In genomic region chr6:155177369-155177961, GRCh38 we compare ENCODE assay signal across 8 cellular contexts.
A peak's percentile ranks its signal among the peaks of the same experiment; 100 is the strongest.
DNase-seq lines count a peak whose midpoint lies in the region; ATAC-seq, FAIRE-seq and TF ChIP-seq lines count a peak whose summit lies in the region.

No MANE protein-coding gene starts in this region.

- H3K14ac ChIP-seq in H1 (ENCODE audit: insufficient read length), result no peak overlapping the region

- peaks cover 0 to 9% (median 2%) of the 10 kb centered on the region in 4 experiments; a peak in 6 of 8 replicates for H3K36me3 ChIP-seq in H1 (ENCODE audit: control insufficient read depth in 2 of 4, insufficient read depth in 4 of 4, low read length in 3 of 4)

- no peaks in the 10 kb centered on the region for H4K20me1 ChIP-seq in H1 (replicated peaks in 1 of 2; ENCODE audit: control insufficient read depth in 1 of 2, insufficient read depth in 2 of 2, low read length in 2 of 2)

- DNase-seq in AML-193 (lab: John Stamatoyannopoulos, UW) (peak; percentile 84 to 90), NCI-H1092 treated with DMSO at 0.1 percent for 48 hours (lab: John Stamatoyannopoulos, UW) (peak; percentile 68), H1 (ENCODE audit: low read depth in 1 of 2, low spot score in 2 of 2) (no peak), myocyte (ENCODE audit: low read depth) (peak; percentile 79)

- H2BK15ac ChIP-seq in H1 (ENCODE audit: low read length), result no peak overlapping the region

- no peak for TF ChIP-seq POLR2A in H1 (IDR thresholded peaks at IDR 0.05; ENCODE audit: control extremely low read depth in 1 of 2, low read depth in 2 of 2, low read length in 2 of 2)

- no peak overlapping the region for H3K18ac ChIP-seq in H1 (ENCODE audit: extremely low read depth, low read length)

- POLR2A ChIA-PET in H1 (lab: Charles Lee; ENCODE audit: partially characterized antibody), result interaction anchor here (2.4 kb wide), 1 partner anchor 70 kb away, joined by 8 read pairs; no protein-coding TSS in a partner anchor

- H4K5ac ChIP-seq in H1 (ENCODE audit: insufficient read length, low read depth, low read length), result no peak overlapping the region

- TF ChIP-seq RAD21 in H1 (IDR thresholded peaks at IDR 0.05 in 1 of 2, conservative IDR thresholded peaks at IDR 0.05 in 1 of 2; ENCODE audit: low read depth in 2 of 2, low read length in 2 of 2), result peak; percentile 60 to 65

- CTCF ChIA-PET in H1 (lab: Charles Lee; ENCODE audit: partially characterized antibody), result interaction anchor here (0.6 to 5.4 kb wide), 49 partner anchors 8 to 731 kb away, joined by 3 to 63 read pairs (median 4); no protein-coding TSS in a partner anchor

- no peak overlapping the region for H3K23ac ChIP-seq in H1 (ENCODE audit: insufficient read length)

- no peak overlapping the region for H3K4me2 ChIP-seq in H1 (ENCODE audit: insufficient read depth in 1 of 2, low read depth in 2 of 2, low read length in 2 of 2)

- no peak overlapping the region for H2BK20ac ChIP-seq in H1 (ENCODE audit: low read length)

- TF ChIP-seq CTCF in GM12874 (IDR thresholded peaks at IDR 0.05; ENCODE audit: insufficient read depth, low read depth, low read length) (peak; percentile 41; the same call in 1 of the 2 replicates), H1 (IDR thresholded peaks at IDR 0.05; ENCODE audit: control extremely low read depth in 1 of 3, insufficient read depth in 1 of 3, low read depth in 1 of 3, low read length in 3 of 3) (peak in 2 of 3 experiments; percentile 45 to 57; a peak in 2 of 4 replicates)

- TF ChIP-seq EP300 in H1 (IDR thresholded peaks at IDR 0.05; ENCODE audit: borderline replicate concordance in 1 of 2, low read depth in 2 of 2, low read length in 2 of 2), result no peak

- no peaks in the 10 kb centered on the region for H3K79me2 ChIP-seq in H1 (ENCODE audit: control insufficient read depth in 1 of 2, insufficient read depth in 2 of 2, low read length in 2 of 2)

- no peaks in the 10 kb centered on the region for H3K79me1 ChIP-seq in H1 (ENCODE audit: low read depth, low read length)

- WGBS in H1 (ENCODE audit: extremely low coverage in 1 of 2, insufficient coverage in 1 of 2, insufficient read length in 1 of 2, insufficient replicate concordance in 2 of 2, low coverage in 1 of 2, low lambda C conversion rate in 2 of 2, missing lambda C conversion rate in 1 of 2), 2 experiments, result 77% methylated on average over 4 of the region's 4 CpGs; no CpG with 5 or more reads in 1 of the 2 experiments

- H3K9ac ChIP-seq in H1 (replicated peaks in 1 of 4; ENCODE audit: extremely low read depth in 1 of 4, low read depth in 3 of 4, low read length in 3 of 4), result no peak overlapping the region

- no peaks in the 10 kb centered on the region for H3K27me3 ChIP-seq in H1 (replicated peaks in 1 of 4; ENCODE audit: control insufficient read depth in 3 of 4, extremely low read depth in 1 of 4, insufficient read depth in 3 of 4, low read length in 3 of 4)

- no peak overlapping the region for H2AFZ ChIP-seq in H1 (ENCODE audit: low read length)

- H2BK120ac ChIP-seq in H1 (replicated peaks; ENCODE audit: low read depth, low read length), result no peak overlapping the region

- H3K56ac ChIP-seq in H1 (replicated peaks; ENCODE audit: insufficient read length, low read depth, low read length), result no peak overlapping the region

- no peaks in the 10 kb centered on the region for H3K23me2 ChIP-seq in H1 (ENCODE audit: low read depth, low read length)

- H3K9me3 ChIP-seq in H1 (ENCODE audit: insufficient read depth in 2 of 2, low read depth in 1 of 2, low read length in 1 of 2), result no peaks in the 10 kb centered on the region

- H3K4me3 ChIP-seq in H1 (ENCODE audit: extremely low read depth in 1 of 4, insufficient read depth in 2 of 4, low read depth in 3 of 4, low read length in 4 of 4), result no peak overlapping the region

- no peak overlapping the region for H2BK5ac ChIP-seq in H1 (ENCODE audit: low read depth, low read length)

- FAIRE-seq in H1 (lab: Jason Lieb, UNC), result no peak

- H4K8ac ChIP-seq in H1 (ENCODE audit: extremely low read depth, insufficient read depth, low read length), result no peak overlapping the region

- H3K4me1 ChIP-seq in H1 (replicated peaks in 1 of 4; ENCODE audit: control insufficient read depth in 3 of 4, insufficient read depth in 4 of 4, low read length in 3 of 4), result peaks cover 0 to 7% (median 2%) of the 10 kb centered on the region in 4 experiments; a peak in 5 of 7 replicates

- no peak overlapping the region for H3K27ac ChIP-seq in H1 (ENCODE audit: low read depth, low read length)

- H4K91ac ChIP-seq in H1 (replicated peaks; ENCODE audit: insufficient read length, low read length), result no peak overlapping the region

- H2AK5ac ChIP-seq in H1 (ENCODE audit: low read depth, low read length), result no peak overlapping the region

- ATAC-seq in SK-N-SH treated with all-trans-retinoic acid at 6 μM for 48 hours, result peak; percentile 66
- no peak for ATAC-seq in HG02981 (IDR thresholded peaks at IDR 0.05; ENCODE audit: unreplicated experiment)
- ATAC-seq in HG02642 (IDR thresholded peaks at IDR 0.05; ENCODE audit: poor library complexity, unreplicated experiment), result no peak

- H2BK12ac ChIP-seq in H1 (ENCODE audit: low read depth, low read length), result no peak overlapping the region

- no peak overlapping the region for H3K4ac ChIP-seq in H1 (replicated peaks; ENCODE audit: insufficient read length, low read depth, low read length)

TF ChIP-seq in SK-N-SH treated with all-trans-retinoic acid at 6 μM for 48 hours, 23 proteins besides CTCF, POLR2A, EP300 and RAD21:
- no peak for TF ChIP-seq CREB5 (CRISPR knock-in tag; IDR thresholded peaks at IDR 0.05; ENCODE audit: low read depth)
- TF ChIP-seq ZNF565 (CRISPR knock-in tag; conservative IDR thresholded peaks at IDR 0.05; ENCODE audit: low read depth), result no peak
- no peak for TF ChIP-seq ZC3H10 (CRISPR knock-in tag; IDR thresholded peaks at IDR 0.05)
- no peak for TF ChIP-seq ISL1 (CRISPR knock-in tag; IDR thresholded peaks at IDR 0.05)
- no peak for TF ChIP-seq OSR1 (CRISPR knock-in tag; IDR thresholded peaks at IDR 0.05)
- no peak for TF ChIP-seq ZNF70 (CRISPR knock-in tag; IDR thresholded peaks at IDR 0.05)

TF ChIP-seq in H1, 55 proteins besides CTCF, POLR2A, EP300 and RAD21:
- no peak for TF ChIP-seq POLR2AphosphoS5 (IDR thresholded peaks at IDR 0.05; ENCODE audit: low read depth, low read length)
- no peak for TF ChIP-seq ATF2 (IDR thresholded peaks at IDR 0.05; ENCODE audit: low read length)
- no peak for TF ChIP-seq PHF8 (conservative IDR thresholded peaks at IDR 0.05; ENCODE audit: low read depth, low read length)
- TF ChIP-seq YY1 (IDR thresholded peaks at IDR 0.05; ENCODE audit: low read depth, low read length), result no peak
- no peak for TF ChIP-seq BRCA1 (IDR thresholded peaks at IDR 0.05; ENCODE audit: low read depth, low read length)
- TF ChIP-seq SIX5 (IDR thresholded peaks at IDR 0.05; ENCODE audit: low read depth, low read length), result no peak
- no peak for TF ChIP-seq POU5F1 (IDR thresholded peaks at IDR 0.05; ENCODE audit: low read depth, low read length)
- TF ChIP-seq KDM1A (IDR thresholded peaks at IDR 0.05; ENCODE audit: borderline replicate concordance, low read length), result no peak
- TF ChIP-seq SAP30 (IDR thresholded peaks at IDR 0.05; ENCODE audit: insufficient read depth, insufficient replicate concordance, low read length), result no peak
- no peak for TF ChIP-seq JUND (IDR thresholded peaks at IDR 0.05; ENCODE audit: low read length)
- no peak for TF ChIP-seq HDAC2 (IDR thresholded peaks at IDR 0.05; ENCODE audit: borderline replicate concordance in 1 of 2, low read depth in 2 of 2, low read length in 2 of 2)
- no peak for TF ChIP-seq CHD2 (IDR thresholded peaks at IDR 0.05; ENCODE audit: low read length)

Comparison
In these comparisons a context has a peak if more than half of its experiments do, and no peak if none do; other contexts are left out.
1. DNase-seq: peak in AML-193 (2 of 2), NCI-H1092 treated with DMSO at 0.1 percent for 48 hours (single experiment) and myocyte (single experiment); none in H1 (0 of 2).